Comparison of ENCODE assay signal across 12 cellular contexts in the genomic region with DNA sequence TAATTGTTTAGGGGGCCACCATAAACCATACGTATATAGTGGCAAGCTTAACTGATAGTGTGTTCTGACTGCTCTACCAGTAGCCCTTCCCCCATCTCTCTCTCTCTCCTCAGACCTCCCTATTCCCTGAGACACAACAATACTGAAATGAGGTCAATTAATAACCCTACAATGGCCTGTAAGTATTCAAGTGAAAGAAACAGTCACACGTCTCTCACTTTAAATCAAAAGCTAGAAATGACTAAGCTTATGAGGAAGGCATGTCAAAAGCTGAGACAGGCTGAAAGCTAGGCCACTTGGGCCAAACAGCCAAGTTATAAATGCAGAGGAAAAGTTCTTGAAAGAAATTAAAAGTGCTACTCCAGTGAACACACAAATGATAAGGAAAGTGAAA.
A peak's percentile ranks its signal among the peaks of the same experiment; 100 is the strongest.
DNase-seq lines count a peak whose midpoint lies in the region; ATAC-seq and TF ChIP-seq lines count a peak whose summit lies in the region.
"Had no signal": no experiment of that assay in that cellular context is flagged by ENCODE, and none has a peak within 500 bp of the region (broad histone marks: within the 10 kb centered on the region; RNA-seq: fewer than 3 reads in every experiment).

No MANE protein-coding gene starts in this region.

- H3K4me3 ChIP-seq in left lung = no peak overlapping the region
- H3K4me3 ChIP-seq: transverse colon had no signal

- H3K27ac ChIP-seq in left lung = peak overlapping the region in 1 of 2 donors; percentile 11
- H3K27ac ChIP-seq: transverse colon had no signal

- no peak for DNase-seq in left lung
- DNase-seq in NCI-H1048 (lab: John Stamatoyannopoulos, UW) = no peak
- no peak for DNase-seq in medulla oblongata (ENCODE audit: extremely low spot score)
- DNase-seq in middle frontal gyrus (ENCODE audit: extremely low spot score, low spot score) = no peak
- no peak for DNase-seq in A172 (ENCODE audit: low spot score)
- DNase-seq: NCI-H187 treated with DMSO at 0.1 percent for 48 hours; Right ventricle myocardium superior; stimulated activated CD4-positive, alpha-beta T cell treated with anti-CD3 and anti-CD28 coated beads, Interleukin-2, amount 100 ng/mL, for 24 hours had no signal

- peaks cover 6 to 10% of the 10 kb centered on the region in 2 donors for H3K4me1 ChIP-seq in left lung

- ATAC-seq in GM19035 (IDR thresholded peaks at IDR 0.05; ENCODE audit: unreplicated experiment) = peak; percentile 78
- peak; percentile 87 for ATAC-seq in GM21717 (IDR thresholded peaks at IDR 0.05; ENCODE audit: unreplicated experiment)
- peak; percentile 83 for ATAC-seq in HG03196 (IDR thresholded peaks at IDR 0.05; ENCODE audit: unreplicated experiment)
- peak; percentile 65 for ATAC-seq in left lung

- no peaks in the 10 kb centered on the region for H3K9me3 ChIP-seq in left lung
- H3K9me3 ChIP-seq: transverse colon had no signal

- H3K36me3 ChIP-seq in left lung = no peaks in the 10 kb centered on the region
- H3K36me3 ChIP-seq: transverse colon had no signal

- H3K27me3 ChIP-seq in left lung = no peaks in the 10 kb centered on the region
- H3K27me3 ChIP-seq: transverse colon had no signal

- TF ChIP-seq CTCF in left lung (IDR thresholded peaks at IDR 0.05) = no peak

- intact Hi-C loops in left lung (cut with DNase I) = no loop called here
